ENCODE assay signal across 2 cellular contexts in the genomic region with DNA sequence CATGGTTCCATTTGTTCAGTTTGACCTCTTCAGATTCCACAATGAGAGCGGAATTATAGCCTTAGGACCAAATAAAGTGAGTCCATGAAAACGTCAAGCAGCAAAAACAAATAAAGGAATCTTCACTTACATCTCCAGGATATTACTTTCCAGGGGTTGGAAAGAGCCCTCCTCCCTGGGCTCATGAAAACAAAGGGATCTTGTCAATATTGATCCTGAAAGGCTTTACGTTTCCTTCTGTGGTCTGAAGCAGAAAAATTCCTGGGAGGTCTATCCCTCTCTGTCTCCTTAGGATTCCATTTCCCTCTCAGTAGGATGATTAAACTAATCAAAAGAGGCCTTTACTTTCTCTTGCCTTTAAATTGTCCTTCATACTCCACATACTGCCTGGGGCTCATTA.
TF ChIP-seq lines count a peak whose summit lies in the region.

No MANE protein-coding gene starts in this region.

TF ChIP-seq in GM23338, 12 proteins besides CTCF, POLR2A, EP300 and RAD21 (continues in another document):
- TF ChIP-seq, protein P1, sequence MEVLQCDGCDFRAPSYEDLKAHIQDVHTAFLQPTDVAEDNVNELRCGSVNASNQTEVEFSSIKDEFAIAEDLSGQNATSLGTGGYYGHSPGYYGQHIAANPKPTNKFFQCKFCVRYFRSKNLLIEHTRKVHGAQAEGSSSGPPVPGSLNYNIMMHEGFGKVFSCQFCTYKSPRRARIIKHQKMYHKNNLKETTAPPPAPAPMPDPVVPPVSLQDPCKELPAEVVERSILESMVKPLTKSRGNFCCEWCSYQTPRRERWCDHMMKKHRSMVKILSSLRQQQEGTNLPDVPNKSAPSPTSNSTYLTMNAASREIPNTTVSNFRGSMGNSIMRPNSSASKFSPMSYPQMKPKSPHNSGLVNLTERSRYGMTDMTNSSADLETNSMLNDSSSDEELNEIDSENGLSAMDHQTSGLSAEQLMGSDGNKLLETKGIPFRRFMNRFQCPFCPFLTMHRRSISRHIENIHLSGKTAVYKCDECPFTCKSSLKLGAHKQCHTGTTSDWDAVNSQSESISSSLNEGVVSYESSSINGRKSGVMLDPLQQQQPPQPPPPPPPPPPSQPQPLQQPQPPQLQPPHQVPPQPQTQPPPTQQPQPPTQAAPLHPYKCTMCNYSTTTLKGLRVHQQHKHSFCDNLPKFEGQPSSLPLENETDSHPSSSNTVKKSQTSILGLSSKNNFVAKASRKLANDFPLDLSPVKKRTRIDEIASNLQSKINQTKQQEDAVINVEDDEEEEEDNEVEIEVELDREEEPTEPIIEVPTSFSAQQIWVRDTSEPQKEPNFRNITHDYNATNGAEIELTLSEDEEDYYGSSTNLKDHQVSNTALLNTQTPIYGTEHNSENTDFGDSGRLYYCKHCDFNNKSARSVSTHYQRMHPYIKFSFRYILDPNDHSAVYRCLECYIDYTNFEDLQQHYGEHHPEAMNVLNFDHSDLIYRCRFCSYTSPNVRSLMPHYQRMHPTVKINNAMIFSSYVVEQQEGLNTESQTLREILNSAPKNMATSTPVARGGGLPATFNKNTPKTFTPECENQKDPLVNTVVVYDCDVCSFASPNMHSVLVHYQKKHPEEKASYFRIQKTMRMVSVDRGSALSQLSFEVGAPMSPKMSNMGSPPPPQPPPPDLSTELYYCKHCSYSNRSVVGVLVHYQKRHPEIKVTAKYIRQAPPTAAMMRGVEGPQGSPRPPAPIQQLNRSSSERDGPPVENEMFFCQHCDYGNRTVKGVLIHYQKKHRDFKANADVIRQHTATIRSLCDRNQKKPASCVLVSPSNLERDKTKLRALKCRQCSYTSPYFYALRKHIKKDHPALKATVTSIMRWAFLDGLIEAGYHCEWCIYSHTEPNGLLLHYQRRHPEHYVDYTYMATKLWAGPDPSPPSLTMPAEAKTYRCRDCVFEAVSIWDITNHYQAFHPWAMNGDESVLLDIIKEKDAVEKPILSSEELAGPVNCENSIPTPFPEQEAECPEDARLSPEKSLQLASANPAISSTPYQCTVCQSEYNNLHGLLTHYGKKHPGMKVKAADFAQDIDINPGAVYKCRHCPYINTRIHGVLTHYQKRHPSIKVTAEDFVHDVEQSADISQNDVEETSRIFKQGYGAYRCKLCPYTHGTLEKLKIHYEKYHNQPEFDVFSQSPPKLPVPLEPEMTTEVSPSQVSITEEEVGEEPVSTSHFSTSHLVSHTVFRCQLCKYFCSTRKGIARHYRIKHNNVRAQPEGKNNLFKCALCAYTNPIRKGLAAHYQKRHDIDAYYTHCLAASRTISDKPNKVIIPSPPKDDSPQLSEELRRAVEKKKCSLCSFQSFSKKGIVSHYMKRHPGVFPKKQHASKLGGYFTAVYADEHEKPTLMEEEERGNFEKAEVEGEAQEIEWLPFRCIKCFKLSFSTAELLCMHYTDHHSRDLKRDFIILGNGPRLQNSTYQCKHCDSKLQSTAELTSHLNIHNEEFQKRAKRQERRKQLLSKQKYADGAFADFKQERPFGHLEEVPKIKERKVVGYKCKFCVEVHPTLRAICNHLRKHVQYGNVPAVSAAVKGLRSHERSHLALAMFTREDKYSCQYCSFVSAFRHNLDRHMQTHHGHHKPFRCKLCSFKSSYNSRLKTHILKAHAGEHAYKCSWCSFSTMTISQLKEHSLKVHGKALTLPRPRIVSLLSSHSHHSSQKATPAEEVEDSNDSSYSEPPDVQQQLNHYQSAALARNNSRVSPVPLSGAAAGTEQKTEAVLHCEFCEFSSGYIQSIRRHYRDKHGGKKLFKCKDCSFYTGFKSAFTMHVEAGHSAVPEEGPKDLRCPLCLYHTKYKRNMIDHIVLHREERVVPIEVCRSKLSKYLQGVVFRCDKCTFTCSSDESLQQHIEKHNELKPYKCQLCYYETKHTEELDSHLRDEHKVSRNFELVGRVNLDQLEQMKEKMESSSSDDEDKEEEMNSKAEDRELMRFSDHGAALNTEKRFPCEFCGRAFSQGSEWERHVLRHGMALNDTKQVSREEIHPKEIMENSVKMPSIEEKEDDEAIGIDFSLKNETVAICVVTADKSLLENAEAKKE (CRISPR knock-in tag; IDR thresholded peaks at IDR 0.05): no peak
- TF ChIP-seq ZNF114 (CRISPR knock-in tag; IDR thresholded peaks at IDR 0.05): no peak
- TF ChIP-seq, protein P2, sequence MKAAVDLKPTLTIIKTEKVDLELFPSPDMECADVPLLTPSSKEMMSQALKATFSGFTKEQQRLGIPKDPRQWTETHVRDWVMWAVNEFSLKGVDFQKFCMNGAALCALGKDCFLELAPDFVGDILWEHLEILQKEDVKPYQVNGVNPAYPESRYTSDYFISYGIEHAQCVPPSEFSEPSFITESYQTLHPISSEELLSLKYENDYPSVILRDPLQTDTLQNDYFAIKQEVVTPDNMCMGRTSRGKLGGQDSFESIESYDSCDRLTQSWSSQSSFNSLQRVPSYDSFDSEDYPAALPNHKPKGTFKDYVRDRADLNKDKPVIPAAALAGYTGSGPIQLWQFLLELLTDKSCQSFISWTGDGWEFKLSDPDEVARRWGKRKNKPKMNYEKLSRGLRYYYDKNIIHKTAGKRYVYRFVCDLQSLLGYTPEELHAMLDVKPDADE (IDR thresholded peaks at IDR 0.05): no peak
- no peak for TF ChIP-seq CREB1 (CRISPR knock-in tag; IDR thresholded peaks at IDR 0.05; ENCODE audit: low read depth)
- TF ChIP-seq STAT1 (IDR thresholded peaks at IDR 0.05; ENCODE audit: unreplicated experiment): no peak
- no peak for TF ChIP-seq EZH2phosphoT487 (IDR thresholded peaks at IDR 0.05; ENCODE audit: unreplicated experiment)
- no peak for TF ChIP-seq NANOG (IDR thresholded peaks at IDR 0.05; ENCODE audit: borderline replicate concordance)
- TF ChIP-seq ZNF331 (CRISPR knock-in tag; IDR thresholded peaks at IDR 0.05; ENCODE audit: low read depth): no peak
- TF ChIP-seq POLR2AphosphoS5 (IDR thresholded peaks at IDR 0.05; ENCODE audit: low read depth): no peak
- no peak for TF ChIP-seq EZH2 (IDR thresholded peaks at IDR 0.05; ENCODE audit: low read depth, unreplicated experiment)

TF ChIP-seq in WTC11, 78 proteins besides CTCF, POLR2A, EP300 and RAD21 (continued from another document):
- TF ChIP-seq ARID4B (CRISPR knock-in tag; IDR thresholded peaks at IDR 0.05; ENCODE audit: borderline replicate concordance) (no peak), ZSCAN18 (CRISPR knock-in tag; IDR thresholded peaks at IDR 0.05) (no peak), ATF3 (CRISPR knock-in tag; conservative IDR thresholded peaks at IDR 0.05) (no peak), NR3C1 (CRISPR knock-in tag; conservative IDR thresholded peaks at IDR 0.05; ENCODE audit: low read depth) (no peak), KAT7 (CRISPR knock-in tag; IDR thresholded peaks at IDR 0.05; ENCODE audit: borderline replicate concordance) (no peak), ZNF121 (CRISPR knock-in tag; IDR thresholded peaks at IDR 0.05) (no peak)
